Comparison of ENCODE assay signal across 7 cellular contexts in the genomic region with DNA sequence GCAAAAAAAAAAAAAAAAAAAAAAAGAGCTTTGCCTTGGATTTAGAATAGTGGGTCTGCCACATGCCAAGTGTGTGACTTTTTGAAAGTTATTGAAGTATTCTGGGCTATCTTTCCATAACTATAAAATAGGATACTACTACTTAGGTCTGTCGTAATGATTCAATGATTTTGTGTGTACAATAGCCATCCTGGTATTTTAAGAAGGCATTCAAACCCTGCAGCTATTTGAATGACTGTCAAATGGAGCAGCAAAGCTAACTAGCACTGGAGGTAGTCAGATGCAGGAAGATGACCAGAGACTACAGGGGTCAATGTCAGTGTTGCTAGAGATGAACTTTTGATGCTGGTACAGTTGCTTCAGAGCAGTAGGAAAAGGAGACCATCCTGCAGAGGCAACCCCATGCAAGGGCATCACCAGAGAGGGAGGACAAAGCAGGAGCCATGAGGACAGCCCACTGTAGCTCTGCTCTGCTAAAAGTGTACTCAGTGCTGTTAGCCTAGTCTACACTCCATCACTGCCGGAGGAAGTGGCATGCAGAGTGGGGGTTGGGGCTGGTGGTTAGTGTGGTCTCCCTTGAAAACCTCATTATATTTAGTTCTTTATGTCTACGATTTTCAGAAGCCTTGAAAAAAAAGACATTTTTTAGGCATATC.
A peak's percentile ranks its signal among the peaks of the same experiment; 100 is the strongest.
DNase-seq lines count a peak whose midpoint lies in the region; ATAC-seq and TF ChIP-seq lines count a peak whose summit lies in the region.

No MANE protein-coding gene starts in this region.

- no peaks in the 10 kb centered on the region for H3K36me3 ChIP-seq in tibial artery

- peak overlapping the region; percentile 96 for H3K27ac Mint-ChIP-seq in central memory CD8-positive, alpha-beta T cell (ENCODE audit: low read depth)

- H3K27me3 Mint-ChIP-seq in central memory CD8-positive, alpha-beta T cell: no peaks in the 10 kb centered on the region

- H3K27me3 ChIP-seq in tibial artery: no peaks in the 10 kb centered on the region

- intact Hi-C loops in tibial artery (cut with DNase I; ENCODE audit: low total_unique reads): loop anchor here (5.0 kb wide), 1 partner anchor 1559 kb away; no protein-coding TSS in a partner anchor

- no peak overlapping the region for H3K27ac ChIP-seq in tibial artery

- TF ChIP-seq CTCF in tibial artery (IDR thresholded peaks at IDR 0.05): no peak

- H3K9me3 ChIP-seq in tibial artery: no peaks in the 10 kb centered on the region

- H3K4me3 Mint-ChIP-seq in central memory CD8-positive, alpha-beta T cell: peak overlapping the region; percentile 68

- H3K4me1 Mint-ChIP-seq in central memory CD8-positive, alpha-beta T cell: peaks cover 84% of the 10 kb centered on the region

- ATAC-seq in GM19023 (IDR thresholded peaks at IDR 0.05; ENCODE audit: unreplicated experiment): peak; percentile 57
- peak; percentile 42 for ATAC-seq in HG03039 (IDR thresholded peaks at IDR 0.05; ENCODE audit: unreplicated experiment)
- ATAC-seq in central memory CD8-positive, alpha-beta T cell (replicated peaks; ENCODE audit: extremely low read depth, poor library complexity, severe bottlenecking): peak; percentile 80

- no peaks in the 10 kb centered on the region for H3K9me3 Mint-ChIP-seq in central memory CD8-positive, alpha-beta T cell

- H3K36me3 Mint-ChIP-seq in central memory CD8-positive, alpha-beta T cell (ENCODE audit: insufficient read depth): peaks cover 25% of the 10 kb centered on the region

- H3K4me3 ChIP-seq in tibial artery: no peak overlapping the region

- DNase-seq in T-helper 22 cell (ENCODE audit: low read depth) (peak; percentile 75), tibial artery (no peak), RPMI8226 (no peak)
- DNase-seq in central memory CD8-positive, alpha-beta T cell (ENCODE audit: low spot score in 2 of 2): peak; percentile 74 to 83
- DNase-seq in stimulated activated CD4-positive, alpha-beta T cell treated with anti-CD3 and anti-CD28 coated beads, TNF-alpha, amount 100 ng/mL, for 4 hours (ENCODE audit: low read depth in 3 of 3): peak in 2 of 3 experiments; percentile 41 to 52

- H3K4me1 ChIP-seq in tibial artery: peaks cover 0 to 28% (median 7%) of the 10 kb centered on the region in 4 donors

Comparison
In these comparisons a context has a peak if more than half of its experiments do, and no peak if none do; other contexts are left out.
1. DNase-seq: peak in T-helper 22 cell (single experiment), central memory CD8-positive, alpha-beta T cell (2 of 2) and stimulated activated CD4-positive, alpha-beta T cell treated with anti-CD3 and anti-CD28 coated beads, TNF-alpha, amount 100 ng/mL, for 4 hours (2 of 3); none in tibial artery (0 of 2) and RPMI8226 (single experiment).
2. Peak in every context shown above with its lines, with median percentiles within 50 percentile points of each other: ATAC-seq.